ENCODE assay signal across 30 cellular contexts in the genomic region with DNA sequence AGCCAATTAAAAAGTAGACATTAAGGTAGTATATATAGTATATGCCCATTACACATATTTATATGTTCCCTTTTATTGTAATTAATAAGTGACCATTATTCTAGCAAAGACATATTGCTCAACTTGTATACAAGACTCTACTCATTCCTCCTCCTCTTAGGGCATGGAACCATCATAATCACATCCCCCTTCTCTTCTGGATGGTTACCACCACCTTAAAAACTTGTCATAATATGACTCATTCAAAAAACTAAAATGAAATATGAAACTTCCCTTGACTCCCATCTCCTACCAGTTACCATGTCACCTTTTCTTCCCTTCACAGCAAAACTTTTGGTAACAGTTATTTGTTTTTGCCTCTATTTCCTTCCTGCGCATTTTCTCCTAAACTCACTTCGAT.
"Had no signal": no experiment of that assay in that cellular context is flagged by ENCODE, and none has a peak within 500 bp of the region (broad histone marks: within the 10 kb centered on the region; RNA-seq: fewer than 3 reads in every experiment).

No MANE protein-coding gene starts in this region.

- H3K9me3 Mint-ChIP-seq: activated B cell treated with CpG ODN at 0.5 μM for 24 hours; activated CD8-positive, alpha-beta T cell treated with anti-CD3 and anti-CD28 coated beads for 36 hours; activated T-helper 2 cell treated with anti-CD3 and anti-CD28 coated beads, Interferon-gamma antibody, Interleukin-2, Interleukin-4, amounts not matched to agents 10 μg/mL and 5 μg/mL and 100 μg/mL, durations not matched to agents 14 hours and 24 hours and 36 hours had no signal

- H3K36me3 Mint-ChIP-seq: brain had no signal

- ATAC-seq: activated CD8-positive, alpha-beta T cell treated with anti-CD3 and anti-CD28 coated beads for 36 hours; activated naive CD8-positive, alpha-beta T cell treated with anti-CD3 and anti-CD28 coated beads, Interleukin-2, amount 50 U/mL, for 24 hours; activated T-cell treated with anti-CD3 and anti-CD28 coated beads, Interleukin-2, amount 50 U/mL, for 72 hours had no signal

- DNase-seq: activated B cell treated with CpG ODN at 0.5 μM for 24 hours; activated CD4-positive, alpha-beta T cell treated with anti-CD3 and anti-CD28 coated beads for 48 hours; activated CD4-positive, CD25-positive, alpha-beta regulatory T cell treated with anti-CD3 and anti-CD28 coated beads, Interleukin-2, amount 50 U/mL, for 72 hours; activated CD8-positive, alpha-beta T cell treated with anti-CD3 and anti-CD28 coated beads for 36 hours; activated gamma-delta T cell; activated naive CD4-positive, alpha-beta T cell treated with Interleukin-2 at 50 U/mL for 16 hours; activated naive CD8-positive, alpha-beta T cell treated with anti-CD3 and anti-CD28 coated beads, Interleukin-2, amount 50 U/mL, for 24 hours; activated T-cell treated with anti-CD3 and anti-CD28 coated beads, Interleukin-2, amount 50 U/mL, for 1 hour; activated T-cell treated with anti-CD3 and anti-CD28 coated beads, Interleukin-2, amount 50 U/mL, for 72 hours; anterior cingulate cortex; central memory CD4-positive, alpha-beta T cell; Kasumi-1; KBM-7; MM.1S; MV-4-11; NCI-H1092; NCI-H1436 treated with DMSO at 0.1 percent for 48 hours; NCI-H1694 treated with DMSO at 0.1 percent for 48 hours; NCI-H2029; NCI-H510A; NCI-H526; NCI-H748 treated with DMSO at 0.1 percent for 48 hours; Right ventricle myocardium superior; SW 1271; T-helper 1 cell; T-helper 2 cell; T-helper 9 cell had no signal

- H3K27me3 Mint-ChIP-seq: activated CD8-positive, alpha-beta T cell treated with anti-CD3 and anti-CD28 coated beads for 36 hours; activated naive CD8-positive, alpha-beta T cell had no signal

- H3K4me1 Mint-ChIP-seq: activated B cell treated with CpG ODN at 0.5 μM for 24 hours; activated naive CD8-positive, alpha-beta T cell treated with anti-CD3 and anti-CD28 coated beads, Interleukin-2, amount 50 U/mL, for 24 hours had no signal

- H3K4me3 Mint-ChIP-seq: activated B cell treated with CpG ODN at 0.5 μM for 24 hours; activated CD8-positive, alpha-beta T cell treated with anti-CD3 and anti-CD28 coated beads for 36 hours; activated naive CD8-positive, alpha-beta T cell; activated naive CD8-positive, alpha-beta T cell treated with anti-CD3 and anti-CD28 coated beads, Interleukin-2, amount 50 U/mL, for 24 hours; activated T-cell treated with anti-CD3 and anti-CD28 coated beads, Interleukin-2, amount 50 U/mL, for 72 hours; brain had no signal

- H3K27ac Mint-ChIP-seq: activated B cell treated with CpG ODN at 0.5 μM for 24 hours; activated CD8-positive, alpha-beta T cell treated with anti-CD3 and anti-CD28 coated beads for 36 hours; activated naive CD8-positive, alpha-beta T cell; activated naive CD8-positive, alpha-beta T cell treated with anti-CD3 and anti-CD28 coated beads, Interleukin-2, amount 50 U/mL, for 24 hours; activated T-cell treated with anti-CD3 and anti-CD28 coated beads, Interleukin-2, amount 50 U/mL, for 72 hours; activated T-helper 2 cell treated with anti-CD3 and anti-CD28 coated beads, Interferon-gamma antibody, Interleukin-2, Interleukin-4, amounts not matched to agents 10 μg/mL and 5 μg/mL and 100 μg/mL, durations not matched to agents 14 hours and 24 hours and 36 hours; brain had no signal
